11 cellular contexts compared by ENCODE assay signal in genomic region chr1:160207751-160208150, GRCh38. TPM values are rescaled to one million over a fixed set of nuclear protein-coding genes. Genes with fewer than 3 reads are reported as not detected.
A peak's percentile ranks its signal among the peaks of the same experiment; 100 is the strongest.
DNase-seq lines count a peak whose midpoint lies in the region; ATAC-seq, FAIRE-seq and TF ChIP-seq lines count a peak whose summit lies in the region.
"Had no signal": no experiment of that assay in that cellular context is flagged by ENCODE, and none has a peak within 500 bp of the region (broad histone marks: within the 10 kb centered on the region; RNA-seq: fewer than 3 reads in every experiment).

No MANE protein-coding gene starts in this region.

- H3K27ac ChIP-seq in GM12878 (ENCODE audit: control insufficient read depth, insufficient read depth) (no peak overlapping the region; the same call in 1 of the 2 replicates), thyroid gland (peak overlapping the region in 2 of 3 donors; percentile 32 to 87), foreskin keratinocyte (no peak overlapping the region)
- H3K27ac ChIP-seq: C4-2B had no signal

- BruUV-seq in GM12878 (replicated peaks; lab: Mats Ljungman, UMichigan): no TSS peak

- 71% methylated on average over 5 of the region's 5 CpGs for WGBS in GM12878 (ENCODE audit: insufficient coverage, insufficient replicate concordance, low lambda C conversion rate, missing lambda C conversion rate)
- 58% methylated on average over 5 of the region's 5 CpGs for WGBS in thyroid gland, 2 donors

- POLR2A ChIA-PET in activated naive CD8-positive, alpha-beta T cell treated with anti-CD3 and anti-CD28 coated beads, Interleukin-2, amount 10 ng/mL, durations not matched to agents 7 days and 5 days (lab: Charles Lee): no interaction called here
- POLR2A ChIA-PET in GM12878 (lab: Charles Lee): interaction anchor here (0.8 to 1.8 kb wide), 5 partner anchors 41 to 130 kb away, joined by 3 to 5 read pairs (median 3); no protein-coding TSS in a partner anchor

- H3K9ac ChIP-seq in GM12878 (ENCODE audit: control insufficient read depth, insufficient read depth, low read length): no peak overlapping the region; the same call in 1 of the 2 replicates

- H3K9me3 Mint-ChIP-seq in activated naive CD8-positive, alpha-beta T cell treated with anti-CD3 and anti-CD28 coated beads, Interleukin-2, amount 10 ng/mL, durations not matched to agents 7 days and 5 days: no peaks in the 10 kb centered on the region
- H3K9me3 Mint-ChIP-seq in activated naive CD8-positive, alpha-beta T cell treated with anti-CD3 and anti-CD28 coated beads for 36 hours: no peaks in the 10 kb centered on the region

- H3K4me1 Mint-ChIP-seq in activated naive CD8-positive, alpha-beta T cell treated with anti-CD3 and anti-CD28 coated beads, Interleukin-2, amount 10 ng/mL, durations not matched to agents 7 days and 5 days: peaks cover 29% of the 10 kb centered on the region
- peaks cover 46% of the 10 kb centered on the region for H3K4me1 Mint-ChIP-seq in activated naive CD8-positive, alpha-beta T cell treated with anti-CD3 and anti-CD28 coated beads for 36 hours

- no peak for TF ChIP-seq POLR2A in GM12878 (IDR thresholded peaks at IDR 0.05; ENCODE audit: low read depth, low read length)
- TF ChIP-seq POLR2A in thyroid gland (IDR thresholded peaks at IDR 0.05): no peak

- CTCF ChIA-PET in GM12878 (lab: Yijun Ruan, JAX): interaction anchor here (0.7 to 7.7 kb wide), 9 partner anchors 12 to 167 kb away, joined by 3 to 46 read pairs (median 4); partner anchors contain the start of gene DCAF8

- no peak overlapping the region for H3K4me3 Mint-ChIP-seq in activated naive CD8-positive, alpha-beta T cell treated with anti-CD3 and anti-CD28 coated beads, Interleukin-2, amount 10 ng/mL, durations not matched to agents 7 days and 5 days
- H3K4me3 Mint-ChIP-seq in activated naive CD8-positive, alpha-beta T cell treated with anti-CD3 and anti-CD28 coated beads for 36 hours: no peak overlapping the region

- H3K27me3 ChIP-seq in GM12878 (replicated peaks in 1 of 2; ENCODE audit: control insufficient read depth in 2 of 2, insufficient read depth in 2 of 2, low read length in 1 of 2): no peaks in the 10 kb centered on the region
- H3K27me3 ChIP-seq in thyroid gland: no peaks in the 10 kb centered on the region
- H3K27me3 ChIP-seq in foreskin keratinocyte: no peaks in the 10 kb centered on the region

- peaks cover 2% of the 10 kb centered on the region for H3K36me3 Mint-ChIP-seq in activated naive CD8-positive, alpha-beta T cell treated with anti-CD3 and anti-CD28 coated beads, Interleukin-2, amount 10 ng/mL, durations not matched to agents 7 days and 5 days
- H3K36me3 Mint-ChIP-seq in activated naive CD8-positive, alpha-beta T cell treated with anti-CD3 and anti-CD28 coated beads for 36 hours: peaks cover 22% of the 10 kb centered on the region

- no peak for TF ChIP-seq CTCF in GM12878 (IDR thresholded peaks at IDR 0.05 in 2 of 3, conservative IDR thresholded peaks at IDR 0.05 in 1 of 3; ENCODE audit: control insufficient read depth in 2 of 3, extremely low read depth in 1 of 3, insufficient read depth in 1 of 3, low read depth in 3 of 3, low read length in 3 of 3)
- TF ChIP-seq CTCF in thyroid gland (IDR thresholded peaks at IDR 0.05): no peak
- no peak for TF ChIP-seq CTCF in foreskin keratinocyte (conservative IDR thresholded peaks at IDR 0.05)

- no peak for DNase-seq in activated naive CD8-positive, alpha-beta T cell treated with anti-CD3 and anti-CD28 coated beads, Interleukin-2, amount 10 ng/mL, durations not matched to agents 7 days and 5 days
- DNase-seq in activated naive CD8-positive, alpha-beta T cell treated with anti-CD3 and anti-CD28 coated beads for 36 hours: no peak
- DNase-seq in GM12878 (ENCODE audit: low read depth, low spot score) (no peak), myocyte (ENCODE audit: low read depth) (peak; percentile 59), thyroid gland (no peak), HK-2 (ENCODE audit: unreplicated experiment) (no peak), iPS-NIHi7 (ENCODE audit: extremely low spot score) (no peak), foreskin keratinocyte (no peak)
- DNase-seq: left colon, NCI-H1417 treated with DMSO at 0.1 percent for 48 hours had no signal

- SMC1A ChIA-PET in GM12878 (lab: Charles Lee; ENCODE audit: uncharacterized antibody, unreplicated experiment): interaction anchor here (1.3 to 11.5 kb wide), 6 partner anchors 9 to 84 kb away, joined by 3 to 95 read pairs (median 13); no protein-coding TSS in a partner anchor

- no peak for FAIRE-seq in GM12878 (lab: Jason Lieb, UNC)

- no peaks in the 10 kb centered on the region for H3K27me3 Mint-ChIP-seq in activated naive CD8-positive, alpha-beta T cell treated with anti-CD3 and anti-CD28 coated beads, Interleukin-2, amount 10 ng/mL, durations not matched to agents 7 days and 5 days
- H3K27me3 Mint-ChIP-seq in activated naive CD8-positive, alpha-beta T cell treated with anti-CD3 and anti-CD28 coated beads for 36 hours: no peaks in the 10 kb centered on the region

- H3K4me1 ChIP-seq in GM12878 (ENCODE audit: control insufficient read depth, insufficient read depth, low read length) (peaks cover 26% of the 10 kb centered on the region), thyroid gland (peaks cover 31 to 57% of the 10 kb centered on the region in 2 donors), foreskin keratinocyte (peaks cover 6% of the 10 kb centered on the region)

- H3K4me2 ChIP-seq in GM12878 (ENCODE audit: control insufficient read depth, insufficient read depth): peak overlapping the region; percentile 82

- no peak overlapping the region for H2AFZ ChIP-seq in GM12878 (ENCODE audit: control insufficient read depth, low read depth, low read length)

- H3K4me3 ChIP-seq in GM12878 (no peak overlapping the region), thyroid gland (replicated peaks in 1 of 3) (no peak overlapping the region)

- TF ChIP-seq EP300 in GM12878 (IDR thresholded peaks at IDR 0.05; ENCODE audit: borderline replicate concordance in 1 of 2, control insufficient read depth in 1 of 2, low read depth in 2 of 2, low read length in 2 of 2): no peak

- no peaks in the 10 kb centered on the region for H4K20me1 ChIP-seq in GM12878 (ENCODE audit: control insufficient read depth, insufficient read depth)

- RAD21 ChIA-PET in GM12878 (lab: Charles Lee; ENCODE audit: unreplicated experiment): interaction anchor here (1.2 to 3.2 kb wide), 4 partner anchors 8 to 84 kb away, joined by 3 to 16 read pairs (median 7); no protein-coding TSS in a partner anchor

- in situ Hi-C loops in GM12878 (cut with MboI): no loop called here

- ATAC-seq in activated naive CD8-positive, alpha-beta T cell treated with anti-CD3 and anti-CD28 coated beads, Interleukin-2, amount 10 ng/mL, durations not matched to agents 7 days and 5 days (ENCODE audit: low read depth): no peak
- ATAC-seq in GM12878 (no peak), foreskin keratinocyte (no peak)
- ATAC-seq: left colon had no signal

- H3K79me2 ChIP-seq in GM12878 (ENCODE audit: control insufficient read depth, insufficient read depth, low read length): peaks cover 35% of the 10 kb centered on the region

- intact Hi-C loops in GM12878 (cut with micrococcal nuclease; ENCODE audit: unreplicated experiment): no loop called here
- intact Hi-C loops in thyroid gland (cut with DNase I): no loop called here

- H3K9me3 ChIP-seq in GM12878 (replicated peaks; ENCODE audit: control insufficient read depth, insufficient read depth, low read length) (no peaks in the 10 kb centered on the region), thyroid gland (no peaks in the 10 kb centered on the region)

- H3K27ac Mint-ChIP-seq in activated naive CD8-positive, alpha-beta T cell treated with anti-CD3 and anti-CD28 coated beads, Interleukin-2, amount 10 ng/mL, durations not matched to agents 7 days and 5 days: peak overlapping the region; percentile 23
- no peak overlapping the region for H3K27ac Mint-ChIP-seq in activated naive CD8-positive, alpha-beta T cell treated with anti-CD3 and anti-CD28 coated beads for 36 hours

- H3K36me3 ChIP-seq in GM12878 (ENCODE audit: control insufficient read depth in 2 of 2, insufficient read depth in 2 of 2, low read length in 1 of 2) (peaks cover 11 to 12% of the 10 kb centered on the region in 2 experiments; a peak in 3 of 4 replicates), thyroid gland (peaks cover 8 to 14% of the 10 kb centered on the region in 2 donors)

- no peak for TF ChIP-seq RAD21 in GM12878 (IDR thresholded peaks at IDR 0.05; ENCODE audit: insufficient read depth, low read depth, low read length)

RNA-seq across cellular contexts. Expression of gene PEA15, which starts 2.6 kb away (rescaled TPM):
- total RNA-seq in activated naive CD8-positive, alpha-beta T cell treated with anti-CD3 and anti-CD28 coated beads, Interleukin-2, amount 10 ng/mL, durations not matched to agents 7 days and 5 days: 10 to 100 TPM; 27.5 to 28.3 TPM
- total RNA-seq in activated naive CD8-positive, alpha-beta T cell treated with anti-CD3 and anti-CD28 coated beads for 36 hours: 10 to 100 TPM; 51.7 to 57.4 TPM
- total RNA-seq in GM12878 (2013; cell fraction: nucleolus; rRNA removed): 11.8 and 13.4 TPM in 2 replicates
- total RNA-seq in GM12878 (2014; rRNA removed) (37.6 and 40.2 TPM in 2 replicates), GM12878 (2014; rRNA removed; fragmentation: Illumina TruSeq; extraction: Trizol) (65.1 and 68.1 TPM in 2 replicates), GM12878 (2021) (66.2 and 69.1 TPM in 2 replicates), myocyte (221 and 228 TPM in 2 replicates), thyroid gland (10 to 100 TPM; 47.9 to 68.5 (median 50.2) TPM), foreskin keratinocyte (167 and 176 TPM in 2 replicates)
- 24.7 TPM for polyA plus RNA-seq in GM12878 (2011; ENCODE audit: low read depth)
- polyA plus RNA-seq in GM12878 (2011; rRNA removed) (173 and 185 TPM in 2 replicates), GM12878 (2014; fragmentation: Illumina TruSeq; extraction: Trizol) (269 and 323 TPM in 2 replicates), GM12878 (2014; fragmentation: Nextera tagmentation; extraction: Ambion mirVana) (10 to 100 TPM; 15.1 to 28.2 TPM), GM12878 (2014; rRNA removed) (113 and 119 TPM in 2 replicates), GM12878 (2016; fragmentation: Nextera tagmentation; extraction: Ambion mirVana) (10 to 100 TPM; 64.4 to 68.2 TPM), foreskin keratinocyte (165 and 172 TPM in 2 replicates)
- polyA plus RNA-seq in GM12878 (2011; cell fraction: cytosol; rRNA removed): 166 and 185 TPM in 2 replicates
- 69.5 and 83.5 TPM in 2 replicates for polyA plus RNA-seq in GM12878 (2011; cell fraction: nucleus; rRNA removed)
- polyA plus RNA-seq in GM12878 (2012): 41.8 and 56.2 TPM in 2 replicates
- polyA minus RNA-seq in GM12878 (2011; rRNA and poly(A)+ RNA removed): 89.0 and 91.0 TPM in 2 replicates
- 15.2 and 20.8 TPM in 2 replicates for polyA minus RNA-seq in GM12878 (2011; cell fraction: cytosol; rRNA and poly(A)+ RNA removed)
- 8.1 and 11.2 TPM in 2 replicates for polyA minus RNA-seq in GM12878 (2011; cell fraction: nucleus; rRNA and poly(A)+ RNA removed)
- polyA plus RNA-seq in myocyte (2012): 1,080 TPM

RNA-seq across cellular contexts. Expression of gene CASQ1, which starts 17.4 kb away (rescaled TPM):
- total RNA-seq in activated naive CD8-positive, alpha-beta T cell treated with anti-CD3 and anti-CD28 coated beads, Interleukin-2, amount 10 ng/mL, durations not matched to agents 7 days and 5 days: not detected
- total RNA-seq in activated naive CD8-positive, alpha-beta T cell treated with anti-CD3 and anti-CD28 coated beads for 36 hours: not detected
- total RNA-seq in GM12878 (2013; cell fraction: nucleolus; rRNA removed): 1.0 and 1.7 TPM in 2 replicates
- total RNA-seq in GM12878 (2014; rRNA removed): 0.28 and 0.38 TPM in 2 replicates
- 0.14 and 0.27 TPM in 2 replicates for total RNA-seq in GM12878 (2014; rRNA removed; fragmentation: Illumina TruSeq; extraction: Trizol)
- total RNA-seq in GM12878 (2021): 0.21 and 0.40 TPM in 2 replicates
- 0.91 TPM for polyA plus RNA-seq in GM12878 (2011; ENCODE audit: low read depth)
- polyA plus RNA-seq in GM12878 (2011; rRNA removed): 0.73 and 0.77 TPM in 2 replicates
- polyA plus RNA-seq in GM12878 (2011; cell fraction: cytosol; rRNA removed): 0.28 and 0.37 TPM in 2 replicates
- polyA plus RNA-seq in GM12878 (2011; cell fraction: nucleus; rRNA removed): 2.6 and 3.0 TPM in 2 replicates
- 0.59 and 0.72 TPM in 2 replicates for polyA plus RNA-seq in GM12878 (2012)
- polyA plus RNA-seq in GM12878 (2014; fragmentation: Illumina TruSeq; extraction: Trizol): 0.40 and 0.92 TPM in 2 replicates
- under 1 TPM; 0.22 to 0.61 TPM for polyA plus RNA-seq in GM12878 (2014; fragmentation: Nextera tagmentation; extraction: Ambion mirVana)
- polyA plus RNA-seq in GM12878 (2014; rRNA removed): 0.44 and 0.95 TPM in 2 replicates
- polyA plus RNA-seq in GM12878 (2016; fragmentation: Nextera tagmentation; extraction: Ambion mirVana): under 1 TPM; 0.10 to 0.42 TPM
- 0.10 TPM in 1 of 2 replicates, not detected in the other for polyA minus RNA-seq in GM12878 (2011; rRNA and poly(A)+ RNA removed)
- polyA minus RNA-seq in GM12878 (2011; cell fraction: cytosol; rRNA and poly(A)+ RNA removed): not detected in 2 replicates
- polyA minus RNA-seq in GM12878 (2011; cell fraction: nucleus; rRNA and poly(A)+ RNA removed): 0.57 TPM in 1 of 2 replicates, not detected in the other
- total RNA-seq in myocyte: 9.4 and 12.2 TPM in 2 replicates
- 2.8 TPM for polyA plus RNA-seq in myocyte (2012)
- total RNA-seq in thyroid gland: not detected
- not detected in 2 replicates for total RNA-seq in foreskin keratinocyte
- polyA plus RNA-seq in foreskin keratinocyte: not detected in 2 replicates

RNA-seq across cellular contexts. Expression of gene DCAF8, which starts 54.6 kb away (rescaled TPM):
- 100 to 1,000 TPM; 147 to 150 TPM for total RNA-seq in activated naive CD8-positive, alpha-beta T cell treated with anti-CD3 and anti-CD28 coated beads, Interleukin-2, amount 10 ng/mL, durations not matched to agents 7 days and 5 days
- total RNA-seq in activated naive CD8-positive, alpha-beta T cell treated with anti-CD3 and anti-CD28 coated beads for 36 hours: 10 to 100 TPM; 86.9 to 94.1 TPM
- total RNA-seq in GM12878 (2013; cell fraction: nucleolus; rRNA removed): 503 and 542 TPM in 2 replicates
- total RNA-seq in GM12878 (2014; rRNA removed) (81.3 and 95.1 TPM in 2 replicates), GM12878 (2014; rRNA removed; fragmentation: Illumina TruSeq; extraction: Trizol) (69.1 and 70.0 TPM in 2 replicates), GM12878 (2021) (88.9 and 108 TPM in 2 replicates), myocyte (96.9 and 101 TPM in 2 replicates), thyroid gland (100 to 1,000 TPM; 221 to 239 (median 228) TPM), foreskin keratinocyte (53.6 and 53.7 TPM in 2 replicates)
- 49.4 TPM for polyA plus RNA-seq in GM12878 (2011; ENCODE audit: low read depth)
- polyA plus RNA-seq in GM12878 (2011; rRNA removed) (152 and 168 TPM in 2 replicates), GM12878 (2014; fragmentation: Illumina TruSeq; extraction: Trizol) (88.0 and 110 TPM in 2 replicates), GM12878 (2014; fragmentation: Nextera tagmentation; extraction: Ambion mirVana) (10 to 100 TPM; 10.4 to 18.7 TPM), GM12878 (2014; rRNA removed) (100 and 101 TPM in 2 replicates), GM12878 (2016; fragmentation: Nextera tagmentation; extraction: Ambion mirVana) (10 to 100 TPM; 83.1 to 86.0 TPM), foreskin keratinocyte (23.9 and 26.5 TPM in 2 replicates)
- 93.7 and 126 TPM in 2 replicates for polyA plus RNA-seq in GM12878 (2011; cell fraction: cytosol; rRNA removed)
- 759 and 982 TPM in 2 replicates for polyA plus RNA-seq in GM12878 (2011; cell fraction: nucleus; rRNA removed)
- polyA plus RNA-seq in GM12878 (2012): 81.8 and 83.3 TPM in 2 replicates
- 97.6 and 114 TPM in 2 replicates for polyA minus RNA-seq in GM12878 (2011; rRNA and poly(A)+ RNA removed)
- polyA minus RNA-seq in GM12878 (2011; cell fraction: cytosol; rRNA and poly(A)+ RNA removed): 29.4 and 47.1 TPM in 2 replicates
- 136 and 161 TPM in 2 replicates for polyA minus RNA-seq in GM12878 (2011; cell fraction: nucleus; rRNA and poly(A)+ RNA removed)
- 142 TPM for polyA plus RNA-seq in myocyte (2012)

RNA-seq across cellular contexts. Expression of gene ATP1A4, which starts 56.3 kb away (rescaled TPM):
- not detected for total RNA-seq in activated naive CD8-positive, alpha-beta T cell treated with anti-CD3 and anti-CD28 coated beads, Interleukin-2, amount 10 ng/mL, durations not matched to agents 7 days and 5 days
- not detected for total RNA-seq in activated naive CD8-positive, alpha-beta T cell treated with anti-CD3 and anti-CD28 coated beads for 36 hours
- total RNA-seq in GM12878 (2013; cell fraction: nucleolus; rRNA removed): 5.1 and 5.6 TPM in 2 replicates
- total RNA-seq in GM12878 (2014; rRNA removed) (0.34 and 0.82 TPM in 2 replicates), GM12878 (2014; rRNA removed; fragmentation: Illumina TruSeq; extraction: Trizol) (0.31 and 0.41 TPM in 2 replicates), GM12878 (2021) (0.62 TPM in 1 of 2 replicates, not detected in the other), myocyte (0.10 and 0.19 TPM in 2 replicates), thyroid gland (not detected), foreskin keratinocyte (not detected in 2 replicates)
- polyA plus RNA-seq in GM12878 (2011; ENCODE audit: low read depth): 0.83 TPM
- polyA plus RNA-seq in GM12878 (2011; rRNA removed) (0.24 and 0.34 TPM in 2 replicates), GM12878 (2014; fragmentation: Illumina TruSeq; extraction: Trizol) (0.76 and 0.81 TPM in 2 replicates), GM12878 (2014; fragmentation: Nextera tagmentation; extraction: Ambion mirVana) (1 to 10 TPM in 1 of 2 experiments, under 1 TPM in 1; 0.75 to 1.0 TPM), GM12878 (2014; rRNA removed) (0.46 and 0.79 TPM in 2 replicates), GM12878 (2016; fragmentation: Nextera tagmentation; extraction: Ambion mirVana) (under 1 TPM; 0.47 to 0.63 TPM), foreskin keratinocyte (not detected in 2 replicates)
- polyA plus RNA-seq in GM12878 (2011; cell fraction: cytosol; rRNA removed): 0.16 and 0.37 TPM in 2 replicates
- polyA plus RNA-seq in GM12878 (2011; cell fraction: nucleus; rRNA removed): 0.95 and 2.1 TPM in 2 replicates
- polyA plus RNA-seq in GM12878 (2012): 0.46 and 0.49 TPM in 2 replicates
- polyA minus RNA-seq in GM12878 (2011; rRNA and poly(A)+ RNA removed): not detected in 2 replicates
- polyA minus RNA-seq in GM12878 (2011; cell fraction: cytosol; rRNA and poly(A)+ RNA removed): not detected in 2 replicates
- 0.73 and 0.86 TPM in 2 replicates for polyA minus RNA-seq in GM12878 (2011; cell fraction: nucleus; rRNA and poly(A)+ RNA removed)
- polyA plus RNA-seq in myocyte (2012): 0.16 TPM
- total RNA-seq: left colon had no signal

Comparison
In these comparisons a context has a peak if more than half of its experiments do, and no peak if none do; other contexts are left out.
1. H3K27ac ChIP-seq: peak in thyroid gland (2 of 3); none in GM12878 (single experiment) and foreskin keratinocyte (single experiment).